In the genomic region with DNA sequence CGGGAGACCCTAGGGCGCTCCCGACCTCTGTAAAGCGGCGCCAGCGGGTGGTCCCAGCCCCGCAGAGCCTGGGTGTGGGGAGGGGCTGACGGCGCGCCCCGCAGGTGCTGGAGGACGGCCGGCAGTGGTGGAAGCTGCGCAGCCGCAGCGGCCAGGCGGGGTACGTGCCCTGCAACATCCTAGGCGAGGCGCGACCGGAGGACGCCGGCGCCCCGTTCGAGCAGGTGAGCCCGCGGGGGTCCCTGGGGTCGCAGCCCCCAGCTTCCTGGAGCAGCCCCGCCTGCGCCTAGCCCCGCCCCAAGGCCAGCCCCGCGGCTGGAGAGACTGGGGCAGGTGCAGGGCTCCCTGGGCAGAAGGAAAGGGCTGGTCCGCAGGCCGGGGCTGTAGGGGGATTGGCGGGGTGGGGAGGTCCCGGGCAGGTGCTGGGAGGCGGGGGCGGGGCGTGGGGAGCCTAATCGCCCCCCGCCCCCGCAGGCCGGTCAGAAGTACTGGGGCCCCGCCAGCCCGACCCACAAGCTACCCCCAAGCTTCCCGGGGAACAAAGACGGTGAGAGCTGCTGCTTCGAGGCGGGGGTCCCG, we compare ENCODE assay signal across 9 cellular contexts. TPM values are rescaled to one million over a fixed set of nuclear protein-coding genes. Genes with fewer than 3 reads are reported as not detected.
DNase-seq lines count a peak whose midpoint lies in the region; ATAC-seq, FAIRE-seq and TF ChIP-seq lines count a peak whose summit lies in the region.
"Had no signal": no experiment of that assay in that cellular context is flagged by ENCODE, and none has a peak within 500 bp of the region (broad histone marks: within the 10 kb centered on the region; RNA-seq: fewer than 3 reads in every experiment).

No MANE protein-coding gene starts in this region.

- DNase-seq in activated CD8-positive, alpha-beta memory T cell treated with anti-CD3 and anti-CD28 coated beads, Interleukin-2, amount 10 ng/mL, durations not matched to agents 7 days and 5 days, result no peak
- DNase-seq in activated CD8-positive, alpha-beta memory T cell treated with anti-CD3 and anti-CD28 coated beads, Interleukin-2, amount 50 U/mL, for 4 hours, result no peak
- DNase-seq in NCI-H2196 treated with DMSO at 0.1 percent for 48 hours (lab: John Stamatoyannopoulos, UW; ENCODE audit: unreplicated experiment), result peak; percentile 36
- DNase-seq in H1 (ENCODE audit: low read depth in 1 of 2, low spot score in 2 of 2), result peak in 1 of 2 experiments; percentile 71
- DNase-seq in stimulated activated effector memory CD8-positive, alpha-beta T cell treated with anti-CD3 and anti-CD28 coated beads, Interleukin-12 subunit alpha, Interleukin-12 subunit beta, amount 100 ng/mL, for 72 hours (ENCODE audit: low spot score in 2 of 2), result peak in 1 of 2 donors; percentile 56
- DNase-seq in SW 1271 (lab: John Stamatoyannopoulos, UW), result no peak
- DNase-seq in hypothalamus (lab: John Stamatoyannopoulos, UW), result no peak
- DNase-seq: NCI-H187 treated with DMSO at 0.1 percent for 48 hours had no signal

- no peak overlapping the region for H3K23ac ChIP-seq in H1 (ENCODE audit: insufficient read length)

- H3K79me1 ChIP-seq in H1 (ENCODE audit: low read depth, low read length), result no peaks in the 10 kb centered on the region

- WGBS in H1 (ENCODE audit: extremely low coverage in 1 of 2, insufficient coverage in 1 of 2, insufficient read length in 1 of 2, insufficient replicate concordance in 2 of 2, low coverage in 1 of 2, low lambda C conversion rate in 2 of 2, missing lambda C conversion rate in 1 of 2), 2 experiments, result 4% methylated on average over 33 of the region's 53 CpGs; no CpG with 5 or more reads in 1 of the 2 experiments
- no CpG with 5 or more reads among the region's 53 CpGs for WGBS in gastroesophageal sphincter (ENCODE audit: low coverage in 1 of 2), 2 donors

- no peak overlapping the region; the same call in 1 of the 2 replicates for H2BK5ac ChIP-seq in H1 (ENCODE audit: low read depth, low read length)

- no peak overlapping the region for H4K91ac ChIP-seq in H1 (replicated peaks; ENCODE audit: insufficient read length, low read length)

- TF ChIP-seq POLR2A in H1 (IDR thresholded peaks at IDR 0.05; ENCODE audit: control extremely low read depth in 1 of 2, low read depth in 2 of 2, low read length in 2 of 2) (no peak), gastroesophageal sphincter (IDR thresholded peaks at IDR 0.05) (no peak)

- H3K56ac ChIP-seq in H1 (replicated peaks; ENCODE audit: insufficient read length, low read depth, low read length), result no peak overlapping the region

- CTCF ChIA-PET in activated CD8-positive, alpha-beta memory T cell treated with anti-CD3 and anti-CD28 coated beads, Interleukin-2, amount 10 ng/mL, durations not matched to agents 7 days and 5 days (lab: Charles Lee), result interaction anchor here (0.7 to 10.1 kb wide), 29 partner anchors 13 to 420 kb away, joined by 3 to 150 read pairs (median 4); partner anchors contain the start of genes DEAF1, LMNTD2, TALDO1 and TMEM80
- CTCF ChIA-PET in H1 (lab: Charles Lee; ENCODE audit: partially characterized antibody), result interaction anchor here (0.8 to 15.4 kb wide), 17 partner anchors 12 to 168 kb away, joined by 3 to 395 read pairs (median 4); partner anchors contain the start of genes DEAF1, EPS8L2, TALDO1 and TMEM80

- H3K9me3 Mint-ChIP-seq in activated CD8-positive, alpha-beta memory T cell treated with anti-CD3 and anti-CD28 coated beads, Interleukin-2, amount 10 ng/mL, durations not matched to agents 7 days and 5 days (ENCODE audit: low read depth), result no peaks in the 10 kb centered on the region
- no peaks in the 10 kb centered on the region for H3K9me3 Mint-ChIP-seq in stimulated activated effector memory CD8-positive, alpha-beta T cell treated with anti-CD3 and anti-CD28 coated beads, Interleukin-12 subunit alpha, Interleukin-12 subunit beta, amount 100 ng/mL, for 72 hours

- TF ChIP-seq EP300 in H1 (IDR thresholded peaks at IDR 0.05; ENCODE audit: borderline replicate concordance in 1 of 2, low read depth in 2 of 2, low read length in 2 of 2), result no peak
- no peak for TF ChIP-seq EP300 in gastroesophageal sphincter (IDR thresholded peaks at IDR 0.05)

- H3K4ac ChIP-seq in H1 (replicated peaks; ENCODE audit: insufficient read length, low read depth, low read length), result peak overlapping the region; percentile 85

- H2AK5ac ChIP-seq in H1 (ENCODE audit: low read depth, low read length), result no peak overlapping the region

- H2AFZ ChIP-seq in H1 (ENCODE audit: low read length), result no peak overlapping the region

- TF ChIP-seq CTCF in H1 (IDR thresholded peaks at IDR 0.05; ENCODE audit: control extremely low read depth in 1 of 3, insufficient read depth in 1 of 3, low read depth in 1 of 3, low read length in 3 of 3) (no peak), gastroesophageal sphincter (IDR thresholded peaks at IDR 0.05) (no peak)

- H4K20me1 ChIP-seq in H1 (replicated peaks in 1 of 2; ENCODE audit: control insufficient read depth in 1 of 2, insufficient read depth in 2 of 2, low read length in 2 of 2), result no peaks in the 10 kb centered on the region

- peak overlapping the region; percentile 27 to 64 (median 42) for H3K4me3 ChIP-seq in H1 (ENCODE audit: extremely low read depth in 1 of 4, insufficient read depth in 2 of 4, low read depth in 3 of 4, low read length in 4 of 4)
- peak overlapping the region in 1 of 2 donors; percentile 37 for H3K4me3 ChIP-seq in gastroesophageal sphincter

- peak overlapping the region; percentile 39; the same call in 1 of the 2 replicates for H2BK12ac ChIP-seq in H1 (ENCODE audit: low read depth, low read length)

- H3K18ac ChIP-seq in H1 (ENCODE audit: extremely low read depth, low read length), result no peak overlapping the region; the same call in 1 of the 2 replicates

- peak; percentile 32 for ATAC-seq in activated CD8-positive, alpha-beta memory T cell treated with anti-CD3 and anti-CD28 coated beads, Interleukin-2, amount 10 ng/mL, durations not matched to agents 7 days and 5 days
- peak; percentile 4 for ATAC-seq in stimulated activated effector memory CD8-positive, alpha-beta T cell treated with anti-CD3 and anti-CD28 coated beads, Interleukin-12 subunit alpha, Interleukin-12 subunit beta, amount 100 ng/mL, for 72 hours
- no peak for ATAC-seq in gastroesophageal sphincter

- H3K27ac ChIP-seq in H1 (ENCODE audit: low read depth, low read length) (no peak overlapping the region), gastroesophageal sphincter (peak overlapping the region in 1 of 4 donors; percentile 69)

- H3K27me3 ChIP-seq in H1 (replicated peaks in 1 of 4; ENCODE audit: control insufficient read depth in 3 of 4, extremely low read depth in 1 of 4, insufficient read depth in 3 of 4, low read length in 3 of 4) (peaks cover 0 to 2% (median 0%) of the 10 kb centered on the region in 4 experiments; a peak in 1 of 7 replicates), gastroesophageal sphincter (peaks cover 94% of the 10 kb centered on the region)

- no peak overlapping the region for H2BK15ac ChIP-seq in H1 (ENCODE audit: low read length)

- H3K9me3 ChIP-seq in H1 (ENCODE audit: insufficient read depth in 2 of 2, low read depth in 1 of 2, low read length in 1 of 2) (no peaks in the 10 kb centered on the region), gastroesophageal sphincter (no peaks in the 10 kb centered on the region)

- H3K4me3 Mint-ChIP-seq in activated CD8-positive, alpha-beta memory T cell treated with anti-CD3 and anti-CD28 coated beads, Interleukin-2, amount 10 ng/mL, durations not matched to agents 7 days and 5 days, result peak overlapping the region; percentile 64
- H3K4me3 Mint-ChIP-seq in stimulated activated effector memory CD8-positive, alpha-beta T cell treated with anti-CD3 and anti-CD28 coated beads, Interleukin-12 subunit alpha, Interleukin-12 subunit beta, amount 100 ng/mL, for 72 hours, result peak overlapping the region; percentile 73

- H3K9ac ChIP-seq in H1 (replicated peaks in 1 of 4; ENCODE audit: extremely low read depth in 1 of 4, low read depth in 3 of 4, low read length in 3 of 4), result no peak overlapping the region

- no peaks in the 10 kb centered on the region for H3K79me2 ChIP-seq in H1 (ENCODE audit: control insufficient read depth in 1 of 2, insufficient read depth in 2 of 2, low read length in 2 of 2)

- H3K27ac Mint-ChIP-seq in activated CD8-positive, alpha-beta memory T cell treated with anti-CD3 and anti-CD28 coated beads, Interleukin-2, amount 10 ng/mL, durations not matched to agents 7 days and 5 days, result no peak overlapping the region
- peak overlapping the region; percentile 61 for H3K27ac Mint-ChIP-seq in stimulated activated effector memory CD8-positive, alpha-beta T cell treated with anti-CD3 and anti-CD28 coated beads, Interleukin-12 subunit alpha, Interleukin-12 subunit beta, amount 100 ng/mL, for 72 hours

- H3K4me1 ChIP-seq in H1 (replicated peaks in 1 of 4; ENCODE audit: control insufficient read depth in 3 of 4, insufficient read depth in 4 of 4, low read length in 3 of 4), result peaks cover 0 to 19% (median 12%) of the 10 kb centered on the region in 4 experiments; a peak in 5 of 7 replicates
- H3K4me1 ChIP-seq in gastroesophageal sphincter, result peaks cover 0 to 68% (median 42%) of the 10 kb centered on the region in 3 donors

- FAIRE-seq in H1 (lab: Jason Lieb, UNC), result no peak

- no peak overlapping the region for H3K14ac ChIP-seq in H1 (ENCODE audit: insufficient read length)

- peaks cover 7% of the 10 kb centered on the region; the same call in 1 of the 2 replicates for H3K23me2 ChIP-seq in H1 (ENCODE audit: low read depth, low read length)

- no peak for TF ChIP-seq RAD21 in H1 (IDR thresholded peaks at IDR 0.05 in 1 of 2, conservative IDR thresholded peaks at IDR 0.05 in 1 of 2; ENCODE audit: low read depth in 2 of 2, low read length in 2 of 2)

- H3K27me3 Mint-ChIP-seq in activated CD8-positive, alpha-beta memory T cell treated with anti-CD3 and anti-CD28 coated beads, Interleukin-2, amount 10 ng/mL, durations not matched to agents 7 days and 5 days, result peaks cover 11% of the 10 kb centered on the region

- peaks cover 23% of the 10 kb centered on the region for H3K4me1 Mint-ChIP-seq in activated CD8-positive, alpha-beta memory T cell treated with anti-CD3 and anti-CD28 coated beads, Interleukin-2, amount 10 ng/mL, durations not matched to agents 7 days and 5 days
- H3K4me1 Mint-ChIP-seq in stimulated activated effector memory CD8-positive, alpha-beta T cell treated with anti-CD3 and anti-CD28 coated beads, Interleukin-12 subunit alpha, Interleukin-12 subunit beta, amount 100 ng/mL, for 72 hours, result peaks cover 27% of the 10 kb centered on the region

- H3K36me3 ChIP-seq in H1 (ENCODE audit: control insufficient read depth in 2 of 4, insufficient read depth in 4 of 4, low read length in 3 of 4) (no peaks in the 10 kb centered on the region), gastroesophageal sphincter (no peaks in the 10 kb centered on the region)

- H2BK120ac ChIP-seq in H1 (replicated peaks; ENCODE audit: low read depth, low read length), result no peak overlapping the region

- no peak overlapping the region for H2BK20ac ChIP-seq in H1 (ENCODE audit: low read length)

- H4K8ac ChIP-seq in H1 (ENCODE audit: extremely low read depth, insufficient read depth, low read length), result no peak overlapping the region; the same call in 1 of the 2 replicates

- no peak overlapping the region for H4K5ac ChIP-seq in H1 (ENCODE audit: insufficient read length, low read depth, low read length)

- POLR2A ChIA-PET in H1 (lab: Charles Lee; ENCODE audit: partially characterized antibody), result interaction anchor here (0.6 to 13.2 kb wide), 20 partner anchors 11 to 177 kb away, joined by 3 to 216 read pairs (median 5); partner anchors contain the start of genes DEAF1, DRD4, EPS8L2 and PNPLA2

- H3K4me2 ChIP-seq in H1 (ENCODE audit: insufficient read depth in 1 of 2, low read depth in 2 of 2, low read length in 2 of 2), result peak overlapping the region; percentile 84 to 94

- no peaks in the 10 kb centered on the region for H3K36me3 Mint-ChIP-seq in activated CD8-positive, alpha-beta memory T cell treated with anti-CD3 and anti-CD28 coated beads, Interleukin-2, amount 10 ng/mL, durations not matched to agents 7 days and 5 days
- peaks cover 5% of the 10 kb centered on the region for H3K36me3 Mint-ChIP-seq in stimulated activated effector memory CD8-positive, alpha-beta T cell treated with anti-CD3 and anti-CD28 coated beads, Interleukin-12 subunit alpha, Interleukin-12 subunit beta, amount 100 ng/mL, for 72 hours

RNA-seq across cellular contexts. Expression of gene EPS8L2, which starts 19.7 kb away (rescaled TPM):
- 10 to 100 TPM; 17.4 to 20.2 TPM for total RNA-seq in activated CD8-positive, alpha-beta memory T cell treated with anti-CD3 and anti-CD28 coated beads, Interleukin-2, amount 10 ng/mL, durations not matched to agents 7 days and 5 days
- 38.5 and 44.3 TPM in 2 replicates for total RNA-seq in H1 (2021; fragmentation: NEBNext Ultra II Directional; extraction: Animal tissue kit (Norgen Biotek cat#: 25700))
- 57.0 and 65.3 TPM in 2 replicates for polyA plus RNA-seq in H1 (2011; rRNA removed)
- polyA plus RNA-seq in H1 (2011; cell fraction: cytosol; rRNA removed), result 62.3 TPM
- 176 TPM for polyA plus RNA-seq in H1 (2011; cell fraction: nucleus; rRNA removed)
- 53.1 to 74.7 TPM (median 60.2 TPM) in 4 replicates for polyA plus RNA-seq in H1 (2012, experiment 1 of 2)
- polyA plus RNA-seq in H1 (2012, experiment 2 of 2), result 39.4 TPM
- polyA plus RNA-seq in H1 (2013, experiment 1 of 2), result 35.7 TPM
- 35.5 TPM for polyA plus RNA-seq in H1 (2013, experiment 2 of 2)
- polyA minus RNA-seq in H1 (2011; rRNA and poly(A)+ RNA removed), result 16.3 and 16.5 TPM in 2 replicates
- 23.9 TPM for polyA minus RNA-seq in H1 (2011; cell fraction: cytosol; rRNA and poly(A)+ RNA removed)
- polyA minus RNA-seq in H1 (2011; cell fraction: nucleus; rRNA and poly(A)+ RNA removed), result 34.5 TPM
- total RNA-seq in gastroesophageal sphincter, result 10 to 100 TPM in 3 of 4 donors, 1 to 10 TPM in 1; 9.7 to 33.9 (median 24.0) TPM

RNA-seq across cellular contexts. Expression of gene TALDO1, which starts 21.6 kb away (rescaled TPM):
- 100 to 1,000 TPM; 249 to 293 TPM for total RNA-seq in activated CD8-positive, alpha-beta memory T cell treated with anti-CD3 and anti-CD28 coated beads, Interleukin-2, amount 10 ng/mL, durations not matched to agents 7 days and 5 days
- total RNA-seq in H1 (2021; fragmentation: NEBNext Ultra II Directional; extraction: Animal tissue kit (Norgen Biotek cat#: 25700)), result 302 and 308 TPM in 2 replicates
- 265 and 293 TPM in 2 replicates for polyA plus RNA-seq in H1 (2011; rRNA removed)
- polyA plus RNA-seq in H1 (2011; cell fraction: cytosol; rRNA removed), result 348 TPM
- polyA plus RNA-seq in H1 (2011; cell fraction: nucleus; rRNA removed), result 319 TPM
- 296 to 332 TPM (median 325 TPM) in 4 replicates for polyA plus RNA-seq in H1 (2012, experiment 1 of 2)
- polyA plus RNA-seq in H1 (2012, experiment 2 of 2), result 421 TPM
- polyA plus RNA-seq in H1 (2013, experiment 1 of 2), result 240 TPM
- polyA plus RNA-seq in H1 (2013, experiment 2 of 2), result 235 TPM
- polyA minus RNA-seq in H1 (2011; rRNA and poly(A)+ RNA removed), result 114 and 141 TPM in 2 replicates
- 161 TPM for polyA minus RNA-seq in H1 (2011; cell fraction: cytosol; rRNA and poly(A)+ RNA removed)
- polyA minus RNA-seq in H1 (2011; cell fraction: nucleus; rRNA and poly(A)+ RNA removed), result 71.4 TPM
- total RNA-seq in gastroesophageal sphincter, result 100 to 1,000 TPM; 161 to 201 (median 185) TPM

RNA-seq across cellular contexts. Expression of gene TMEM80, which starts 30.1 kb away (rescaled TPM):
- 10 to 100 TPM; 23.5 to 26.0 TPM for total RNA-seq in activated CD8-positive, alpha-beta memory T cell treated with anti-CD3 and anti-CD28 coated beads, Interleukin-2, amount 10 ng/mL, durations not matched to agents 7 days and 5 days
- 7.3 and 8.0 TPM in 2 replicates for total RNA-seq in H1 (2021; fragmentation: NEBNext Ultra II Directional; extraction: Animal tissue kit (Norgen Biotek cat#: 25700))
- 16.3 and 21.4 TPM in 2 replicates for polyA plus RNA-seq in H1 (2011; rRNA removed)
- polyA plus RNA-seq in H1 (2011; cell fraction: cytosol; rRNA removed), result 24.0 TPM
- 32.5 TPM for polyA plus RNA-seq in H1 (2011; cell fraction: nucleus; rRNA removed)
- 12.5 to 17.4 TPM (median 13.9 TPM) in 4 replicates for polyA plus RNA-seq in H1 (2012, experiment 1 of 2)
- 12.3 TPM for polyA plus RNA-seq in H1 (2012, experiment 2 of 2)
- 12.2 TPM for polyA plus RNA-seq in H1 (2013, experiment 1 of 2)
- 11.8 TPM for polyA plus RNA-seq in H1 (2013, experiment 2 of 2)
- 5.8 and 7.8 TPM in 2 replicates for polyA minus RNA-seq in H1 (2011; rRNA and poly(A)+ RNA removed)
- polyA minus RNA-seq in H1 (2011; cell fraction: cytosol; rRNA and poly(A)+ RNA removed), result 3.7 TPM
- 10.1 TPM for polyA minus RNA-seq in H1 (2011; cell fraction: nucleus; rRNA and poly(A)+ RNA removed)
- total RNA-seq in gastroesophageal sphincter, result 10 to 100 TPM; 35.6 to 65.8 (median 48.6) TPM

RNA-seq across cellular contexts. Expression of gene DEAF1, which starts 30.7 kb away (rescaled TPM):
- 10 to 100 TPM; 39.0 to 40.1 TPM for total RNA-seq in activated CD8-positive, alpha-beta memory T cell treated with anti-CD3 and anti-CD28 coated beads, Interleukin-2, amount 10 ng/mL, durations not matched to agents 7 days and 5 days
- 53.7 and 58.4 TPM in 2 replicates for total RNA-seq in H1 (2021; fragmentation: NEBNext Ultra II Directional; extraction: Animal tissue kit (Norgen Biotek cat#: 25700))
- polyA plus RNA-seq in H1 (2011; rRNA removed), result 47.3 and 64.7 TPM in 2 replicates
- 56.1 TPM for polyA plus RNA-seq in H1 (2011; cell fraction: cytosol; rRNA removed)
- polyA plus RNA-seq in H1 (2011; cell fraction: nucleus; rRNA removed), result 53.5 TPM
- polyA plus RNA-seq in H1 (2012, experiment 1 of 2), result 30.0 to 53.4 TPM (median 44.3 TPM) in 4 replicates
- polyA plus RNA-seq in H1 (2012, experiment 2 of 2), result 49.0 TPM
- polyA plus RNA-seq in H1 (2013, experiment 1 of 2), result 21.9 TPM
- 22.9 TPM for polyA plus RNA-seq in H1 (2013, experiment 2 of 2)
- 24.3 and 26.2 TPM in 2 replicates for polyA minus RNA-seq in H1 (2011; rRNA and poly(A)+ RNA removed)
- 30.0 TPM for polyA minus RNA-seq in H1 (2011; cell fraction: cytosol; rRNA and poly(A)+ RNA removed)
- 31.6 TPM for polyA minus RNA-seq in H1 (2011; cell fraction: nucleus; rRNA and poly(A)+ RNA removed)
- total RNA-seq in gastroesophageal sphincter, result 10 to 100 TPM; 19.9 to 45.0 (median 35.0) TPM

RNA-seq across cellular contexts. Expression of gene GATD1, which starts 51.6 kb away (rescaled TPM):
- 10 to 100 TPM; 62.4 to 79.4 TPM for total RNA-seq in activated CD8-positive, alpha-beta memory T cell treated with anti-CD3 and anti-CD28 coated beads, Interleukin-2, amount 10 ng/mL, durations not matched to agents 7 days and 5 days
- total RNA-seq in H1 (2021; fragmentation: NEBNext Ultra II Directional; extraction: Animal tissue kit (Norgen Biotek cat#: 25700)), result 47.5 and 54.9 TPM in 2 replicates
- 54.8 and 101 TPM in 2 replicates for polyA plus RNA-seq in H1 (2011; rRNA removed)
- 97.6 TPM for polyA plus RNA-seq in H1 (2011; cell fraction: cytosol; rRNA removed)
- 235 TPM for polyA plus RNA-seq in H1 (2011; cell fraction: nucleus; rRNA removed)
- polyA plus RNA-seq in H1 (2012, experiment 1 of 2), result 34.4 to 62.1 TPM (median 53.0 TPM) in 4 replicates
- polyA plus RNA-seq in H1 (2012, experiment 2 of 2), result 39.0 TPM
- polyA plus RNA-seq in H1 (2013, experiment 1 of 2), result 46.9 TPM
- polyA plus RNA-seq in H1 (2013, experiment 2 of 2), result 40.6 TPM
- 17.0 and 20.4 TPM in 2 replicates for polyA minus RNA-seq in H1 (2011; rRNA and poly(A)+ RNA removed)
- 19.2 TPM for polyA minus RNA-seq in H1 (2011; cell fraction: cytosol; rRNA and poly(A)+ RNA removed)
- polyA minus RNA-seq in H1 (2011; cell fraction: nucleus; rRNA and poly(A)+ RNA removed), result 49.0 TPM
- 10 to 100 TPM; 28.9 to 33.8 (median 31.2) TPM for total RNA-seq in gastroesophageal sphincter
